In genomic region chr1:211918665-211919414, GRCh38 we compare ENCODE assay signal across 24 cellular contexts.
A peak's percentile ranks its signal among the peaks of the same experiment; 100 is the strongest.
DNase-seq lines count a peak whose midpoint lies in the region; ATAC-seq, FAIRE-seq and TF ChIP-seq lines count a peak whose summit lies in the region.
"Had no signal": no experiment of that assay in that cellular context is flagged by ENCODE, and none has a peak within 500 bp of the region (broad histone marks: within the 10 kb centered on the region; RNA-seq: fewer than 3 reads in every experiment).

No MANE protein-coding gene starts in this region.

- no peak overlapping the region for H3K27ac ChIP-seq in endothelial cell of umbilical vein (ENCODE audit: insufficient read depth, low read depth, low read length)
- H3K27ac ChIP-seq in small intestine (ENCODE audit: low read depth in 1 of 2, low read length in 1 of 2): peak overlapping the region; percentile 18 to 61
- H3K27ac ChIP-seq in SJCRH30: no peak overlapping the region
- H3K27ac ChIP-seq: lower lobe of right lung, neural progenitor cell, prostate gland, thoracic aorta, vagina had no signal

- CTCF ChIA-PET in Calu3 (lab: Charles Lee): interaction anchor here (0.5 to 2.1 kb wide), 2 partner anchors 10 to 82 kb away, joined by 3 to 6 read pairs; no protein-coding TSS in a partner anchor
- CTCF ChIA-PET in activated B cell treated with CpG ODN at 0.5 μM for 24 hours (lab: Charles Lee): no interaction called here
- CTCF ChIA-PET in endothelial cell of umbilical vein (lab: Charles Lee): interaction anchor here (1.4 kb wide), 1 partner anchor 16 kb away, joined by 3 read pairs; no protein-coding TSS in a partner anchor

- H3K27me3 Mint-ChIP-seq in Calu3 (ENCODE audit: unreplicated experiment): no peaks in the 10 kb centered on the region
- peaks cover 2% of the 10 kb centered on the region for H3K27me3 Mint-ChIP-seq in activated B cell treated with CpG ODN at 0.5 μM for 24 hours
- H3K27me3 Mint-ChIP-seq: stimulated activated memory B cell treated with anti-CD40 and anti-IgM and Interleukin-4, amounts not matched to agents 10 μg/mL and 1 μg/mL and 100 μg/mL, for 72 hours had no signal

- BruUV-seq in Calu3 (replicated peaks; lab: Mats Ljungman, UMichigan): no TSS peak
- no TSS peak for BruUV-seq in endothelial cell of umbilical vein (replicated peaks; lab: Mats Ljungman, UMichigan)

- no peak for ATAC-seq in activated B cell treated with CpG ODN at 0.5 μM for 24 hours (ENCODE audit: low read depth)
- ATAC-seq: stimulated activated memory B cell treated with anti-CD40 and anti-IgM and Interleukin-4, amounts not matched to agents 10 μg/mL and 1 μg/mL and 100 μg/mL, for 72 hours; T-cell had no signal

- no peaks in the 10 kb centered on the region for H3K9me3 ChIP-seq in endothelial cell of umbilical vein (replicated peaks; ENCODE audit: control insufficient read depth, insufficient read depth, low read length)
- H3K9me3 ChIP-seq in small intestine (ENCODE audit: control insufficient read depth, low read depth): no peaks in the 10 kb centered on the region
- peaks cover 3% of the 10 kb centered on the region; the same call in 1 of the 2 replicates for H3K9me3 ChIP-seq in SJCRH30 (replicated peaks)
- H3K9me3 ChIP-seq: lower lobe of right lung, prostate gland, thoracic aorta, vagina had no signal

- H3K4me3 Mint-ChIP-seq in Calu3 (ENCODE audit: low read depth, unreplicated experiment) (peak overlapping the region; percentile 11), activated B cell treated with CpG ODN at 0.5 μM for 24 hours (no peak overlapping the region)
- H3K4me3 Mint-ChIP-seq: activated T-cell treated with anti-CD3 and anti-CD28 coated beads, Interleukin-2, amount 50 U/mL, for 24 hours; CD4-positive, alpha-beta memory T cell; IgD-negative memory B cell; neural progenitor cell; stimulated activated memory B cell treated with anti-CD40 and anti-IgM and Interleukin-4, amounts not matched to agents 10 μg/mL and 1 μg/mL and 100 μg/mL, for 72 hours; T-cell had no signal

- H2AFZ ChIP-seq in endothelial cell of umbilical vein (ENCODE audit: low read depth, low read length): no peak overlapping the region
- H2AFZ ChIP-seq: neural progenitor cell had no signal

- H3K4me1 Mint-ChIP-seq in Calu3 (ENCODE audit: low read depth, unreplicated experiment) (peaks cover 52% of the 10 kb centered on the region), activated B cell treated with CpG ODN at 0.5 μM for 24 hours (peaks cover 3% of the 10 kb centered on the region)
- H3K4me1 Mint-ChIP-seq: CD4-positive, alpha-beta memory T cell; neural progenitor cell; T-cell had no signal

- H3K36me3 Mint-ChIP-seq in Calu3 (ENCODE audit: insufficient read depth, unreplicated experiment) (peaks cover 14% of the 10 kb centered on the region), activated B cell treated with CpG ODN at 0.5 μM for 24 hours (ENCODE audit: low read depth) (no peaks in the 10 kb centered on the region)
- H3K36me3 Mint-ChIP-seq: CD4-positive, alpha-beta memory T cell; IgD-negative memory B cell; neural progenitor cell; stimulated activated memory B cell treated with anti-CD40 and anti-IgM and Interleukin-4, amounts not matched to agents 10 μg/mL and 1 μg/mL and 100 μg/mL, for 72 hours; T-cell had no signal

- no peaks in the 10 kb centered on the region for H3K9me1 ChIP-seq in endothelial cell of umbilical vein (replicated peaks; ENCODE audit: control insufficient read depth, extremely low read depth, insufficient read depth, low read length)

- H3K9me3 Mint-ChIP-seq in Calu3 (ENCODE audit: low read depth, unreplicated experiment) (no peaks in the 10 kb centered on the region), activated B cell treated with CpG ODN at 0.5 μM for 24 hours (no peaks in the 10 kb centered on the region)
- H3K9me3 Mint-ChIP-seq: activated T-cell treated with anti-CD3 and anti-CD28 coated beads, Interleukin-2, amount 50 U/mL, for 24 hours; HFFc6; neural progenitor cell; stimulated activated memory B cell treated with anti-CD40 and anti-IgM and Interleukin-4, amounts not matched to agents 10 μg/mL and 1 μg/mL and 100 μg/mL, for 72 hours; T-cell had no signal

- H3K4me1 ChIP-seq in endothelial cell of umbilical vein (ENCODE audit: control insufficient read depth, extremely low read depth, insufficient read depth, low read length) (peaks cover 9% of the 10 kb centered on the region), small intestine (ENCODE audit: control insufficient read depth in 2 of 2, insufficient read depth in 1 of 2, low read depth in 1 of 2, low read length in 1 of 2) (peaks cover 3 to 7% of the 10 kb centered on the region in 2 donors), SJCRH30 (no peaks in the 10 kb centered on the region)
- H3K4me1 ChIP-seq: neural progenitor cell, prostate gland had no signal

- TF ChIP-seq POLR2A in endothelial cell of umbilical vein (IDR thresholded peaks at IDR 0.05; ENCODE audit: low read depth, low read length): no peak

- dilution Hi-C loops in endothelial cell of umbilical vein (cut with MboI; ENCODE audit: extremely low pct_ligation_motif_present, low sequenced_read_pairs): no loop called here

- WGBS in small intestine, 3 donors: 80 to 82% (median 82%) methylated on average over 7 of the region's 7 CpGs

- DNase-seq in Calu3 (no peak), activated B cell treated with CpG ODN at 0.5 μM for 24 hours (no peak), endothelial cell of umbilical vein (ENCODE audit: low read depth, low spot score) (no peak), small intestine (no peak), SJCRH30 (no peak), GOT3 (lab: John Stamatoyannopoulos, UW) (no peak)
- DNase-seq in stimulated activated CD4-positive, alpha-beta T cell treated with anti-CD3 and anti-CD28 coated beads, Interleukin-4, amount 100 ng/mL, for 1 hour: no peak
- DNase-seq: activated naive CD4-positive, alpha-beta T cell treated with Interleukin-2 at 50 U/mL for 16 hours; activated T-cell treated with anti-CD3 and anti-CD28 coated beads, Interleukin-2, amount 50 U/mL, for 24 hours; CD4-positive, alpha-beta memory T cell; lower lobe of right lung; NCI-H1417; NCI-H2081; NCI-H82; SHP77 treated with DMSO at 0.1 percent for 48 hours; T-cell had no signal

- H4K20me1 ChIP-seq in endothelial cell of umbilical vein (replicated peaks; ENCODE audit: control insufficient read depth, extremely low read depth, insufficient read depth, low read length): no peaks in the 10 kb centered on the region

- no peaks in the 10 kb centered on the region for H3K36me3 ChIP-seq in endothelial cell of umbilical vein (ENCODE audit: control insufficient read depth in 2 of 2, extremely low read depth in 1 of 2, insufficient read depth in 2 of 2, low read length in 2 of 2)
- H3K36me3 ChIP-seq in small intestine (ENCODE audit: control insufficient read depth in 2 of 2, insufficient read depth in 2 of 2, low read length in 2 of 2): no peaks in the 10 kb centered on the region
- no peaks in the 10 kb centered on the region for H3K36me3 ChIP-seq in SJCRH30
- H3K36me3 ChIP-seq: lower lobe of right lung, neural progenitor cell, prostate gland, thoracic aorta, vagina had no signal

- H3K27me3 ChIP-seq in endothelial cell of umbilical vein (ENCODE audit: control insufficient read depth in 2 of 2, insufficient read depth in 2 of 2, low read length in 2 of 2) (no peaks in the 10 kb centered on the region), small intestine (ENCODE audit: control insufficient read depth in 2 of 2, insufficient read depth in 2 of 2, low read length in 2 of 2) (no peaks in the 10 kb centered on the region), SJCRH30 (no peaks in the 10 kb centered on the region)
- H3K27me3 ChIP-seq: neural progenitor cell, vagina had no signal

- no peak overlapping the region for H3K4me2 ChIP-seq in endothelial cell of umbilical vein (ENCODE audit: insufficient read depth, low read length)
- H3K4me2 ChIP-seq: neural progenitor cell had no signal

- no peak overlapping the region for H3K9ac ChIP-seq in endothelial cell of umbilical vein (replicated peaks; ENCODE audit: extremely low read depth, insufficient read depth, low read length)
- H3K9ac ChIP-seq: neural progenitor cell had no signal

- intact Hi-C loops in Calu3 (cut with micrococcal nuclease; ENCODE audit: unreplicated experiment) (no loop called here), activated B cell treated with CpG ODN at 0.5 μM for 24 hours (cut with micrococcal nuclease) (no loop called here), endothelial cell of umbilical vein (cut with micrococcal nuclease) (loop anchor here (1.0 kb wide), 1 partner anchor 30 kb away; no protein-coding TSS in a partner anchor)

- H3K79me2 ChIP-seq in endothelial cell of umbilical vein (ENCODE audit: control insufficient read depth, insufficient read depth, low read length): no peaks in the 10 kb centered on the region

- H3K4me3 ChIP-seq in endothelial cell of umbilical vein (replicated peaks in 1 of 3; ENCODE audit: insufficient read depth in 1 of 3, low read depth in 1 of 3, low read length in 3 of 3) (no peak overlapping the region), small intestine (ENCODE audit: low read depth in 1 of 2, low read length in 2 of 2) (no peak overlapping the region), SJCRH30 (no peak overlapping the region)
- H3K4me3 ChIP-seq: lower lobe of right lung, neural progenitor cell, prostate gland, thoracic aorta, vagina had no signal

- no peak for TF ChIP-seq CTCF in Calu3 (IDR thresholded peaks at IDR 0.05; ENCODE audit: unreplicated experiment)
- no peak for TF ChIP-seq CTCF in activated B cell treated with CpG ODN at 0.5 μM for 24 hours (IDR thresholded peaks at IDR 0.05)
- TF ChIP-seq CTCF in endothelial cell of umbilical vein (IDR thresholded peaks at IDR 0.05; ENCODE audit: extremely low read depth in 1 of 2, insufficient read depth in 1 of 2, low read depth in 1 of 2, low read length in 2 of 2): no peak

- FAIRE-seq in endothelial cell of umbilical vein (lab: Jason Lieb, UNC) (peak; percentile 21), small intestine (lab: Jason Lieb, UNC) (no peak)
- FAIRE-seq: keratinocyte had no signal

- POLR2A ChIA-PET in activated B cell treated with CpG ODN at 0.5 μM for 24 hours (lab: Charles Lee) (no interaction called here), endothelial cell of umbilical vein (lab: Charles Lee) (no interaction called here)

- H3K27ac Mint-ChIP-seq in Calu3 (ENCODE audit: unreplicated experiment) (peak overlapping the region; percentile 79), activated B cell treated with CpG ODN at 0.5 μM for 24 hours (peak overlapping the region; percentile 9)
- H3K27ac Mint-ChIP-seq: activated T-cell treated with anti-CD3 and anti-CD28 coated beads, Interleukin-2, amount 50 U/mL, for 24 hours; CD4-positive, alpha-beta memory T cell; neural progenitor cell; stimulated activated memory B cell treated with anti-CD40 and anti-IgM and Interleukin-4, amounts not matched to agents 10 μg/mL and 1 μg/mL and 100 μg/mL, for 72 hours; T-cell had no signal

TF ChIP-seq in endothelial cell of umbilical vein, 7 proteins besides CTCF, POLR2A, EP300 and RAD21 (continues in another document):
- TF ChIP-seq, protein P1, sequence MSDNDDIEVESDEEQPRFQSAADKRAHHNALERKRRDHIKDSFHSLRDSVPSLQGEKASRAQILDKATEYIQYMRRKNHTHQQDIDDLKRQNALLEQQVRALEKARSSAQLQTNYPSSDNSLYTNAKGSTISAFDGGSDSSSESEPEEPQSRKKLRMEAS (IDR thresholded peaks at IDR 0.05; ENCODE audit: insufficient read depth, insufficient read length): no peak
- TF ChIP-seq MYC (IDR thresholded peaks at IDR 0.05; ENCODE audit: low read depth, low read length) (no peak), EZH2 (IDR thresholded peaks at IDR 0.05; ENCODE audit: borderline replicate concordance, low read depth, low read length, severe bottlenecking) (no peak)

Comparison
In these comparisons a context has a peak if more than half of its experiments do, and no peak if none do; other contexts are left out.
1. H3K27ac ChIP-seq: peak in small intestine (2 of 2); none in endothelial cell of umbilical vein (single experiment) and SJCRH30 (single experiment).